Comparison of ENCODE assay signal across 12 cellular contexts in genomic region chr19:10553087-10553667, GRCh38. TPM values are rescaled to one million over a fixed set of nuclear protein-coding genes. Genes with fewer than 3 reads are reported as not detected.
DNase-seq lines count a peak whose midpoint lies in the region; ATAC-seq and TF ChIP-seq lines count a peak whose summit lies in the region.
"Had no signal": no experiment of that assay in that cellular context is flagged by ENCODE, and none has a peak within 500 bp of the region (broad histone marks: within the 10 kb centered on the region; RNA-seq: fewer than 3 reads in every experiment).

No MANE protein-coding gene starts in this region.

- no peak overlapping the region for H3K56ac ChIP-seq in IMR-90 (ENCODE audit: extremely low read depth, insufficient read depth, low read length)

- in situ Hi-C loops in IMR-90 (cut with MboI; ENCODE audit: low sequenced_read_pairs): no loop called here

- TF ChIP-seq RAD21 in IMR-90 (IDR thresholded peaks at IDR 0.05; ENCODE audit: low read length): no peak

- H2BK15ac ChIP-seq in IMR-90 (ENCODE audit: low read depth, low read length): no peak overlapping the region
- H2BK15ac ChIP-seq in neuronal stem cell (ENCODE audit: low read length): no peak overlapping the region

- ATAC-seq in IMR-90 (ENCODE audit: low read depth) (no peak), HG03469 (IDR thresholded peaks at IDR 0.05; ENCODE audit: unreplicated experiment) (no peak)
- no peak for ATAC-seq in activated naive CD4-positive, alpha-beta T cell treated with anti-CD3 and anti-CD28 coated beads, Interleukin-2, amount 50 U/mL, for 72 hours

- WGBS in IMR-90 (ENCODE audit: extremely low coverage in 2 of 2, insufficient read length in 1 of 2), 2 experiments: no CpG with 5 or more reads among the region's 13 CpGs
- WGBS in neuronal stem cell (ENCODE audit: extremely low coverage in 2 of 2, insufficient read length in 2 of 2, insufficient replicate concordance in 1 of 2), 2 donors: no CpG with 5 or more reads among the region's 13 CpGs

- H4K8ac ChIP-seq in IMR-90 (ENCODE audit: low read depth in 2 of 2, low read length in 2 of 2): no peak overlapping the region
- H4K8ac ChIP-seq in neuronal stem cell (ENCODE audit: low read depth, low read length): no peak overlapping the region

- no peak overlapping the region for H2BK12ac ChIP-seq in neuronal stem cell (ENCODE audit: low read length)

- H3K23ac ChIP-seq in IMR-90 (ENCODE audit: low read depth, low read length) (no peak overlapping the region), neuronal stem cell (ENCODE audit: low read depth, low read length, poor library complexity) (peak overlapping the region; percentile 65)

- H3K4me3 Mint-ChIP-seq in T-helper 2 cell treated with Interferon-gamma antibody and Interleukin-4, amounts not matched to agents 5 μg/mL and 100 μg/mL, for 36 hours: peak overlapping the region; percentile 64

- H3K36me3 ChIP-seq in IMR-90 (ENCODE audit: control insufficient read depth, insufficient read depth, low read length): peaks cover 74% of the 10 kb centered on the region
- H3K36me3 ChIP-seq in neuronal stem cell (replicated peaks in 1 of 2; ENCODE audit: control insufficient read depth in 2 of 2, insufficient read depth in 2 of 2, low read length in 2 of 2): peaks cover 63 to 90% of the 10 kb centered on the region in 2 donors

- H3K9me3 Mint-ChIP-seq in T-helper 2 cell treated with Interferon-gamma antibody and Interleukin-4, amounts not matched to agents 5 μg/mL and 100 μg/mL, for 36 hours: no peaks in the 10 kb centered on the region
- H3K9me3 Mint-ChIP-seq in activated naive CD4-positive, alpha-beta T cell treated with anti-CD3 and anti-CD28 coated beads, Interleukin-2, amount 50 U/mL, for 72 hours: no peaks in the 10 kb centered on the region

- no peaks in the 10 kb centered on the region for H3K9me1 ChIP-seq in IMR-90 (ENCODE audit: insufficient read depth, low read length)

- BruUV-seq in IMR-90 (replicated peaks; lab: Mats Ljungman, UMichigan): TSS peak; percentile 92

- TF ChIP-seq CTCF in IMR-90 (conservative IDR thresholded peaks at IDR 0.05; ENCODE audit: low read depth, low read length): no peak

- CTCF ChIA-PET in IMR-90 (lab: Yijun Ruan, JAX): no interaction called here

- no peak overlapping the region for H3K14ac ChIP-seq in IMR-90 (replicated peaks; ENCODE audit: low read depth, low read length)
- no peak overlapping the region for H3K14ac ChIP-seq in neuronal stem cell (ENCODE audit: low read length)

- H3K4me2 ChIP-seq in IMR-90 (ENCODE audit: low read depth, low read length) (no peak overlapping the region), neuronal stem cell (ENCODE audit: insufficient read depth, low read length, poor library complexity, severe bottlenecking) (no peak overlapping the region)

- H3K18ac ChIP-seq in IMR-90 (ENCODE audit: low read depth, low read length) (no peak overlapping the region), neuronal stem cell (ENCODE audit: low read length) (no peak overlapping the region)

- H3K79me1 ChIP-seq in IMR-90 (ENCODE audit: low read depth in 1 of 2, low read length in 2 of 2) (peaks cover 7 to 12% of the 10 kb centered on the region in 2 experiments; a peak in 2 of 4 replicates), neuronal stem cell (ENCODE audit: low read depth, low read length) (peaks cover 4% of the 10 kb centered on the region)

- H3K9me3 ChIP-seq in IMR-90 (ENCODE audit: control insufficient read depth, insufficient read depth, low read length) (no peaks in the 10 kb centered on the region), neuronal stem cell (replicated peaks in 1 of 2; ENCODE audit: control insufficient read depth in 2 of 2, insufficient read depth in 1 of 2, low read depth in 1 of 2, low read length in 2 of 2) (no peaks in the 10 kb centered on the region)
- H3K9me3 ChIP-seq: heart right ventricle had no signal

- H2BK5ac ChIP-seq in IMR-90 (ENCODE audit: low read depth, low read length, poor library complexity, severe bottlenecking): no peak overlapping the region
- H2BK5ac ChIP-seq in neuronal stem cell (ENCODE audit: low read length): peak overlapping the region; percentile 24

- H3K27ac Mint-ChIP-seq in T-helper 2 cell treated with Interferon-gamma antibody and Interleukin-4, amounts not matched to agents 5 μg/mL and 100 μg/mL, for 36 hours: peak overlapping the region; percentile 94
- H3K27ac Mint-ChIP-seq in activated naive CD4-positive, alpha-beta T cell treated with anti-CD3 and anti-CD28 coated beads, Interleukin-2, amount 50 U/mL, for 72 hours: peak overlapping the region; percentile 85 to 86

- H3K27me3 ChIP-seq in IMR-90 (ENCODE audit: control insufficient read depth, insufficient read depth, low read length) (no peaks in the 10 kb centered on the region), neuronal stem cell (ENCODE audit: control insufficient read depth in 3 of 3, insufficient read depth in 3 of 3, low read depth in 1 of 3, low read length in 3 of 3) (no peaks in the 10 kb centered on the region)
- H3K27me3 ChIP-seq: heart right ventricle had no signal

- no peak overlapping the region for H4K5ac ChIP-seq in IMR-90 (ENCODE audit: low read depth, low read length)

- H2AK9ac ChIP-seq in IMR-90 (replicated peaks; ENCODE audit: low read depth, low read length, poor library complexity): no peak overlapping the region

- H4K91ac ChIP-seq in IMR-90 (ENCODE audit: insufficient read depth, low read depth, low read length) (no peak overlapping the region), neuronal stem cell (ENCODE audit: low read depth, low read length, poor library complexity) (no peak overlapping the region)

- H3K4ac ChIP-seq in IMR-90 (ENCODE audit: low read depth, low read length) (no peak overlapping the region), neuronal stem cell (ENCODE audit: low read length) (no peak overlapping the region)

- DNase-seq in T-helper 2 cell treated with Interferon-gamma antibody and Interleukin-4, amounts not matched to agents 5 μg/mL and 100 μg/mL, for 36 hours (ENCODE audit: low spot score): no peak
- DNase-seq in T-helper 2 cell (no peak), IMR-90 (no peak), neuronal stem cell (ENCODE audit: low spot score) (no peak), UCSD-AML1 (lab: John Stamatoyannopoulos, UW; ENCODE audit: unreplicated experiment) (no peak), iPS-NIHi11 (ENCODE audit: low spot score) (no peak)
- DNase-seq in activated naive CD4-positive, alpha-beta T cell treated with anti-CD3 and anti-CD28 coated beads, Interleukin-2, amount 50 U/mL, for 72 hours (ENCODE audit: low spot score in 2 of 2): no peak
- DNase-seq: ACHN; heart right ventricle; stimulated activated CD4-positive, alpha-beta T cell treated with anti-CD3 and anti-CD28 coated beads, Interleukin-2, amount 100 ng/mL, for 48 hours had no signal

- no peak overlapping the region for H2AFZ ChIP-seq in IMR-90 (replicated peaks; ENCODE audit: low read length, poor library complexity)
- no peak overlapping the region for H2AFZ ChIP-seq in neuronal stem cell (ENCODE audit: low read length)

- H2AK5ac ChIP-seq in IMR-90 (ENCODE audit: low read depth, low read length): no peak overlapping the region
- no peak overlapping the region for H2AK5ac ChIP-seq in neuronal stem cell (ENCODE audit: low read depth, low read length)

- peaks cover 64% of the 10 kb centered on the region for H3K36me3 Mint-ChIP-seq in T-helper 2 cell treated with Interferon-gamma antibody and Interleukin-4, amounts not matched to agents 5 μg/mL and 100 μg/mL, for 36 hours (ENCODE audit: low read depth)
- peaks cover 0 to 21% of the 10 kb centered on the region in 2 donors for H3K36me3 Mint-ChIP-seq in activated naive CD4-positive, alpha-beta T cell treated with anti-CD3 and anti-CD28 coated beads, Interleukin-2, amount 50 U/mL, for 72 hours

- dilution Hi-C loops in IMR-90 (cut with HindIII; ENCODE audit: low sequenced_read_pairs, unreplicated experiment): no loop called here

- no peak for TF ChIP-seq POLR2A in IMR-90 (IDR thresholded peaks at IDR 0.05; ENCODE audit: low read depth, low read length)

- H3K4me3 ChIP-seq in IMR-90 (ENCODE audit: insufficient read depth, low read depth, low read length): no peak overlapping the region
- H3K4me3 ChIP-seq in neuronal stem cell (ENCODE audit: low read length in 2 of 2): no peak overlapping the region
- H3K4me3 ChIP-seq: heart right ventricle had no signal

- H2BK120ac ChIP-seq in IMR-90 (ENCODE audit: low read depth, low read length) (no peak overlapping the region), neuronal stem cell (ENCODE audit: low read depth, low read length) (no peak overlapping the region)

- H4K20me1 ChIP-seq in IMR-90 (ENCODE audit: insufficient read depth, low read length): peaks cover 8% of the 10 kb centered on the region; the same call in 1 of the 2 replicates

- peaks cover 36% of the 10 kb centered on the region for H3K4me1 Mint-ChIP-seq in T-helper 2 cell treated with Interferon-gamma antibody and Interleukin-4, amounts not matched to agents 5 μg/mL and 100 μg/mL, for 36 hours (ENCODE audit: low read depth)

- no peaks in the 10 kb centered on the region for H3K4me1 ChIP-seq in IMR-90 (ENCODE audit: control insufficient read depth, insufficient read depth, low read length)
- H3K4me1 ChIP-seq in neuronal stem cell (ENCODE audit: control insufficient read depth in 2 of 2, insufficient read depth in 1 of 2, low read depth in 1 of 2, low read length in 2 of 2): no peaks in the 10 kb centered on the region

- no peak overlapping the region for H2BK20ac ChIP-seq in IMR-90 (ENCODE audit: low read depth, low read length)

- H3K27me3 Mint-ChIP-seq in T-helper 2 cell treated with Interferon-gamma antibody and Interleukin-4, amounts not matched to agents 5 μg/mL and 100 μg/mL, for 36 hours (ENCODE audit: low read depth): no peaks in the 10 kb centered on the region

- POLR2A ChIA-PET in IMR-90 (lab: Charles Lee; ENCODE audit: unreplicated experiment): no interaction called here

- intact Hi-C loops in IMR-90 (cut with micrococcal nuclease): no loop called here

- H3K9ac ChIP-seq in IMR-90 (ENCODE audit: low read depth, low read length) (no peak overlapping the region), neuronal stem cell (ENCODE audit: low read depth, low read length, poor library complexity) (no peak overlapping the region)

- H3K27ac ChIP-seq in IMR-90 (ENCODE audit: insufficient read depth, low read length) (no peak overlapping the region), neuronal stem cell (replicated peaks; ENCODE audit: low read length) (no peak overlapping the region)

RNA-seq across cellular contexts. Expression of gene ATG4D, which starts 9.5 kb away (rescaled TPM):
- total RNA-seq in IMR-90 (2012; rRNA removed): 8.2 and 9.2 TPM in 2 replicates
- polyA plus RNA-seq in IMR-90 (2012; rRNA removed): 21.8 and 22.0 TPM in 2 replicates
- polyA plus RNA-seq in IMR-90 (2012; cell fraction: cytosol; rRNA removed): 14.2 and 23.7 TPM in 2 replicates
- polyA plus RNA-seq in IMR-90 (2012; cell fraction: nucleus; rRNA removed; ENCODE audit: low replicate concordance): 67.7 and 136 TPM in 2 replicates
- 10 to 100 TPM; 21.0 to 67.4 TPM for total RNA-seq in activated naive CD4-positive, alpha-beta T cell treated with anti-CD3 and anti-CD28 coated beads, Interleukin-2, amount 50 U/mL, for 72 hours
- 25.1 TPM for polyA plus RNA-seq in neuronal stem cell (2013, experiment 1 of 2)
- 24.7 TPM for polyA plus RNA-seq in neuronal stem cell (2013, experiment 2 of 2)

RNA-seq across cellular contexts. Expression of gene KRI1, which starts 12.6 kb away (rescaled TPM):
- total RNA-seq in IMR-90 (2012; rRNA removed): 5.7 and 7.8 TPM in 2 replicates
- 12.9 and 13.3 TPM in 2 replicates for polyA plus RNA-seq in IMR-90 (2012; rRNA removed)
- 7.1 and 11.1 TPM in 2 replicates for polyA plus RNA-seq in IMR-90 (2012; cell fraction: cytosol; rRNA removed)
- polyA plus RNA-seq in IMR-90 (2012; cell fraction: nucleus; rRNA removed; ENCODE audit: low replicate concordance): 50.6 and 58.6 TPM in 2 replicates
- 10 to 100 TPM; 55.6 to 62.7 TPM for total RNA-seq in activated naive CD4-positive, alpha-beta T cell treated with anti-CD3 and anti-CD28 coated beads, Interleukin-2, amount 50 U/mL, for 72 hours
- 19.4 TPM for polyA plus RNA-seq in neuronal stem cell (2013, experiment 1 of 2)
- 18.1 TPM for polyA plus RNA-seq in neuronal stem cell (2013, experiment 2 of 2)

RNA-seq across cellular contexts. Expression of gene CDKN2D, which starts 15.6 kb away (rescaled TPM):
- total RNA-seq in IMR-90 (2012; rRNA removed): 3.6 and 3.9 TPM in 2 replicates
- polyA plus RNA-seq in IMR-90 (2012; rRNA removed): 8.5 and 9.3 TPM in 2 replicates
- 3.6 and 11.0 TPM in 2 replicates for polyA plus RNA-seq in IMR-90 (2012; cell fraction: cytosol; rRNA removed)
- 3.6 and 5.5 TPM in 2 replicates for polyA plus RNA-seq in IMR-90 (2012; cell fraction: nucleus; rRNA removed; ENCODE audit: low replicate concordance)
- 100 to 1,000 TPM in 1 of 2 donors, 10 to 100 TPM in 1; 43.4 to 248 TPM for total RNA-seq in activated naive CD4-positive, alpha-beta T cell treated with anti-CD3 and anti-CD28 coated beads, Interleukin-2, amount 50 U/mL, for 72 hours
- polyA plus RNA-seq in neuronal stem cell (2013, experiment 1 of 2): 2.9 TPM
- polyA plus RNA-seq in neuronal stem cell (2013, experiment 2 of 2): 2.6 TPM

RNA-seq across cellular contexts. Expression of gene AP1M2, which starts 33.9 kb away (rescaled TPM):
- not detected in 2 replicates for total RNA-seq in IMR-90 (2012; rRNA removed)
- polyA plus RNA-seq in IMR-90 (2012; rRNA removed): 0.17 and 0.37 TPM in 2 replicates
- polyA plus RNA-seq in IMR-90 (2012; cell fraction: cytosol; rRNA removed): 0.22 and 0.26 TPM in 2 replicates
- 0.25 TPM in 1 of 2 replicates, not detected in the other for polyA plus RNA-seq in IMR-90 (2012; cell fraction: nucleus; rRNA removed; ENCODE audit: low replicate concordance)
- not detected for total RNA-seq in activated naive CD4-positive, alpha-beta T cell treated with anti-CD3 and anti-CD28 coated beads, Interleukin-2, amount 50 U/mL, for 72 hours
- polyA plus RNA-seq in neuronal stem cell (2013, experiment 1 of 2): 0.29 TPM
- polyA plus RNA-seq in neuronal stem cell (2013, experiment 2 of 2): 0.25 TPM
- total RNA-seq: heart right ventricle, posterior vena cava had no signal
- polyA plus RNA-seq: heart right ventricle had no signal

RNA-seq across cellular contexts. Expression of gene S1PR5, which starts 35.9 kb away (rescaled TPM):
- 0.36 and 0.56 TPM in 2 replicates for total RNA-seq in IMR-90 (2012; rRNA removed)
- 0.55 and 0.59 TPM in 2 replicates for polyA plus RNA-seq in IMR-90 (2012; rRNA removed)
- polyA plus RNA-seq in IMR-90 (2012; cell fraction: cytosol; rRNA removed): 0.31 and 0.86 TPM in 2 replicates
- 0.10 and 0.45 TPM in 2 replicates for polyA plus RNA-seq in IMR-90 (2012; cell fraction: nucleus; rRNA removed; ENCODE audit: low replicate concordance)
- under 1 TPM; 0.23 to 0.27 TPM for total RNA-seq in activated naive CD4-positive, alpha-beta T cell treated with anti-CD3 and anti-CD28 coated beads, Interleukin-2, amount 50 U/mL, for 72 hours
- polyA plus RNA-seq in neuronal stem cell (2013, experiment 1 of 2): 5.2 TPM
- 5.2 TPM for polyA plus RNA-seq in neuronal stem cell (2013, experiment 2 of 2)
- total RNA-seq: posterior vena cava had no signal
